ENCODE assay signal across 23 cellular contexts in the genomic region with DNA sequence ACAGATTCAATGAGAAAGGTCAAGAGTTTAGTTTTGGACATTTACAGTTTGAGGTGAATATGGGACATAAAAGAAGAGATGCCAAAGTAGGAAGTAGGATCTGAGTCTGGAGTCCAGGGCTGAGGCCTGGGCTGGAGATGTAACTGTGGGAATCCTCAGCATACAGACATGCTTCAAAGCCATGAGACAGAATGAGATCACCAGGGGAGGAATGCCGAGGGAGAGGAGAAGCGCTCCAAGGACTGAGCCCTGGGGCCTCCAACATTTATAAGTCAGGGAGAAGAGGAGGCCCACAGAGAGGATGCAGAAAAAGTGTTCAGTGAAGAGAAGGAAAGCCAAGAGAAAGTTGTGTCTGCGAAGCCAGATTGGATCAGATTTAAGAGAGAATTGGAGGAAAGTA.
DNase-seq lines count a peak whose midpoint lies in the region; ATAC-seq, FAIRE-seq and TF ChIP-seq lines count a peak whose summit lies in the region.
"Had no signal": no experiment of that assay in that cellular context is flagged by ENCODE, and none has a peak within 500 bp of the region (broad histone marks: within the 10 kb centered on the region; RNA-seq: fewer than 3 reads in every experiment).

No MANE protein-coding gene starts in this region.

- no peaks in the 10 kb centered on the region for H3K27me3 Mint-ChIP-seq in natural killer cell (ENCODE audit: low read depth in 2 of 2)
- H3K27me3 Mint-ChIP-seq in stimulated activated naive CD8-positive, alpha-beta T cell treated with anti-CD3 and anti-CD28 coated beads, Interleukin-15, amount 100 ng/mL, for 72 hours: no peaks in the 10 kb centered on the region
- H3K27me3 Mint-ChIP-seq: activated CD4-positive, alpha-beta T cell treated with anti-CD3 and anti-CD28 coated beads, Interleukin-2, amount 10 ng/mL, durations not matched to agents 7 days and 5 days; stimulated activated naive B cell treated with anti-CD40 and anti-IgM and Interleukin-4, amounts not matched to agents 10 μg/mL and 1 μg/mL and 100 μg/mL, for 72 hours had no signal

- no peaks in the 10 kb centered on the region for H3K36me3 Mint-ChIP-seq in natural killer cell
- H3K36me3 Mint-ChIP-seq: CD8-positive, alpha-beta T cell; stimulated activated naive B cell treated with anti-CD40 and anti-IgM and Interleukin-4, amounts not matched to agents 10 μg/mL and 1 μg/mL and 100 μg/mL, for 72 hours had no signal

- peaks cover 0 to 2% of the 10 kb centered on the region in 2 donors for H3K9me3 Mint-ChIP-seq in natural killer cell
- peaks cover 0 to 4% of the 10 kb centered on the region in 2 donors for H3K9me3 Mint-ChIP-seq in stimulated activated naive CD8-positive, alpha-beta T cell treated with anti-CD3 and anti-CD28 coated beads, Interleukin-15, amount 100 ng/mL, for 72 hours

- H3K4me1 Mint-ChIP-seq in natural killer cell: no peaks in the 10 kb centered on the region
- no peaks in the 10 kb centered on the region for H3K4me1 Mint-ChIP-seq in stimulated activated naive CD8-positive, alpha-beta T cell treated with anti-CD3 and anti-CD28 coated beads, Interleukin-15, amount 100 ng/mL, for 72 hours
- H3K4me1 Mint-ChIP-seq: activated CD4-positive, alpha-beta T cell treated with anti-CD3 and anti-CD28 coated beads, Interleukin-2, amount 10 ng/mL, durations not matched to agents 7 days and 5 days; stimulated activated naive B cell treated with anti-CD40 and anti-IgM and Interleukin-4, amounts not matched to agents 10 μg/mL and 1 μg/mL and 100 μg/mL, for 72 hours had no signal

- no peak overlapping the region for H3K4me3 Mint-ChIP-seq in natural killer cell
- no peak overlapping the region for H3K4me3 Mint-ChIP-seq in stimulated activated naive CD8-positive, alpha-beta T cell treated with anti-CD3 and anti-CD28 coated beads, Interleukin-15, amount 100 ng/mL, for 72 hours
- H3K4me3 Mint-ChIP-seq: activated CD4-positive, alpha-beta T cell treated with anti-CD3 and anti-CD28 coated beads, Interleukin-2, amount 10 ng/mL, durations not matched to agents 7 days and 5 days; CD8-positive, alpha-beta T cell; stimulated activated naive B cell treated with anti-CD40 and anti-IgM and Interleukin-4, amounts not matched to agents 10 μg/mL and 1 μg/mL and 100 μg/mL, for 72 hours had no signal

- intact Hi-C loops in natural killer cell (cut with micrococcal nuclease): no loop called here

- no peaks in the 10 kb centered on the region for H3K36me3 ChIP-seq in bronchial epithelial cell (ENCODE audit: control insufficient read depth, insufficient read depth, low read length)
- H3K36me3 ChIP-seq: left lung, prostate gland, SJCRH30, thyroid gland had no signal

- peak; percentile 56 for DNase-seq in AG10803 (ENCODE audit: low read depth)
- DNase-seq in HS-5 (ENCODE audit: low read depth): peak; percentile 37
- peak; percentile 20 for DNase-seq in bronchial epithelial cell (ENCODE audit: low read depth)
- peak; percentile 56 for DNase-seq in kidney glomerular epithelial cell (lab: John Stamatoyannopoulos, UW)
- DNase-seq in natural killer cell: no peak
- no peak for DNase-seq in stimulated activated naive CD8-positive, alpha-beta T cell treated with anti-CD3 and anti-CD28 coated beads, Interleukin-15, amount 100 ng/mL, for 72 hours
- DNase-seq: activated CD4-positive, alpha-beta T cell treated with anti-CD3 and anti-CD28 coated beads, Interleukin-2, amount 10 ng/mL, durations not matched to agents 7 days and 5 days; CD8-positive, alpha-beta T cell; central memory CD4-positive, alpha-beta T cell; DMS53; left lung; midbrain; NCI-H1092 treated with DMSO at 0.1 percent for 48 hours; NCI-H2081 treated with DMSO at 0.1 percent for 48 hours; NK-92 treated with Interleukin-12 subunit alpha and Interleukin-12 subunit beta, amount 100 ng/mL, for 24 hours; SJCRH30; stimulated activated CD4-positive, alpha-beta T cell treated with anti-CD3 and anti-CD28 coated beads, Interleukin-2, amount 100 ng/mL, for 24 hours; stimulated activated naive B cell treated with anti-CD40 and anti-IgM and Interleukin-4, amounts not matched to agents 10 μg/mL and 1 μg/mL and 100 μg/mL, for 72 hours; thyroid gland had no signal

- ATAC-seq in GM21717 (IDR thresholded peaks at IDR 0.05; ENCODE audit: unreplicated experiment) (no peak), HG03280 (IDR thresholded peaks at IDR 0.05; ENCODE audit: unreplicated experiment) (no peak), natural killer cell (no peak)
- ATAC-seq in stimulated activated naive CD8-positive, alpha-beta T cell treated with anti-CD3 and anti-CD28 coated beads, Interleukin-15, amount 100 ng/mL, for 72 hours: no peak
- ATAC-seq: CD8-positive, alpha-beta T cell; left lung; Panc1; stimulated activated naive B cell treated with anti-CD40 and anti-IgM and Interleukin-4, amounts not matched to agents 10 μg/mL and 1 μg/mL and 100 μg/mL, for 72 hours had no signal

- no peak for TF ChIP-seq CTCF in AG10803 (conservative IDR thresholded peaks at IDR 0.05; ENCODE audit: low read length)
- TF ChIP-seq CTCF in bronchial epithelial cell (IDR thresholded peaks at IDR 0.05; ENCODE audit: insufficient read depth, low read length, severe bottlenecking): no peak
- TF ChIP-seq CTCF in natural killer cell (IDR thresholded peaks at IDR 0.05): no peak

- no peak for FAIRE-seq in bronchial epithelial cell (lab: Jason Lieb, UNC)

- H3K27ac Mint-ChIP-seq in natural killer cell: no peak overlapping the region
- no peak overlapping the region for H3K27ac Mint-ChIP-seq in stimulated activated naive CD8-positive, alpha-beta T cell treated with anti-CD3 and anti-CD28 coated beads, Interleukin-15, amount 100 ng/mL, for 72 hours
- H3K27ac Mint-ChIP-seq: activated CD4-positive, alpha-beta T cell treated with anti-CD3 and anti-CD28 coated beads, Interleukin-2, amount 10 ng/mL, durations not matched to agents 7 days and 5 days; CD8-positive, alpha-beta T cell; stimulated activated naive B cell treated with anti-CD40 and anti-IgM and Interleukin-4, amounts not matched to agents 10 μg/mL and 1 μg/mL and 100 μg/mL, for 72 hours had no signal

- H3K4me3 ChIP-seq in AG10803 (ENCODE audit: low read length) (no peak overlapping the region), bronchial epithelial cell (ENCODE audit: low read depth, low read length) (no peak overlapping the region)
- H3K4me3 ChIP-seq: left lung, prostate gland, SJCRH30, thyroid gland had no signal

- no peaks in the 10 kb centered on the region for H3K27me3 ChIP-seq in bronchial epithelial cell (ENCODE audit: control insufficient read depth, insufficient read depth, low read length)
- H3K27me3 ChIP-seq: left lung, thyroid gland had no signal

Comparison
In these comparisons a context has a peak if more than half of its experiments do, and no peak if none do; other contexts are left out.
1. DNase-seq: peak in AG10803 (single experiment), HS-5 (single experiment), bronchial epithelial cell (single experiment) and kidney glomerular epithelial cell (single experiment); none in natural killer cell (single experiment) and stimulated activated naive CD8-positive, alpha-beta T cell treated with anti-CD3 and anti-CD28 coated beads, Interleukin-15, amount 100 ng/mL, for 72 hours (0 of 2).